In genomic region chr19:45075215-45076028, GRCh38 we compare ENCODE assay signal across 9 cellular contexts. TPM values are rescaled to one million over a fixed set of nuclear protein-coding genes. Genes with fewer than 3 reads are reported as not detected.
DNase-seq lines count a peak whose midpoint lies in the region; ATAC-seq and TF ChIP-seq lines count a peak whose summit lies in the region.
"Had no signal": no experiment of that assay in that cellular context is flagged by ENCODE, and none has a peak within 500 bp of the region (broad histone marks: within the 10 kb centered on the region; RNA-seq: fewer than 3 reads in every experiment).

No MANE protein-coding gene starts in this region.

- H3K27me3 Mint-ChIP-seq in activated B cell treated with CpG ODN at 0.5 μM for 24 hours: no peaks in the 10 kb centered on the region

- peak; percentile 65 for TF ChIP-seq POLR2A in GM15510 (IDR thresholded peaks at IDR 0.05; ENCODE audit: borderline replicate concordance, extremely low read depth, insufficient read length)

- peaks cover 56% of the 10 kb centered on the region for H3K4me1 Mint-ChIP-seq in activated B cell treated with CpG ODN at 0.5 μM for 24 hours

- H3K4me1 ChIP-seq in mucosa of rectum (ENCODE audit: control insufficient read depth in 2 of 2, insufficient read depth in 2 of 2, low read length in 2 of 2): peaks cover 31 to 34% of the 10 kb centered on the region in 2 donors
- peaks cover 36% of the 10 kb centered on the region for H3K4me1 ChIP-seq in upper lobe of right lung

- H3K27ac ChIP-seq in mucosa of rectum (ENCODE audit: low read depth in 2 of 2, low read length in 2 of 2) (peak overlapping the region; percentile 94 to 95), upper lobe of right lung (peak overlapping the region; percentile 78)

- no peaks in the 10 kb centered on the region for H3K9me3 Mint-ChIP-seq in activated B cell treated with CpG ODN at 0.5 μM for 24 hours

- TF ChIP-seq CTCF in AG04449 (IDR thresholded peaks at IDR 0.05; ENCODE audit: insufficient read depth, low read length, missing control alignments): no peak
- TF ChIP-seq CTCF in activated B cell treated with CpG ODN at 0.5 μM for 24 hours (IDR thresholded peaks at IDR 0.05): no peak
- no peak for TF ChIP-seq CTCF in upper lobe of right lung (IDR thresholded peaks at IDR 0.05)

- H3K27ac Mint-ChIP-seq in activated B cell treated with CpG ODN at 0.5 μM for 24 hours: peak overlapping the region; percentile 90

- peak overlapping the region; percentile 79 to 83 for H3K9ac ChIP-seq in mucosa of rectum (ENCODE audit: low read depth in 1 of 2, low read length in 2 of 2)

- H3K27me3 ChIP-seq in mucosa of rectum (ENCODE audit: control insufficient read depth in 2 of 2, insufficient read depth in 2 of 2, low read length in 2 of 2): no peaks in the 10 kb centered on the region
- H3K27me3 ChIP-seq in upper lobe of right lung: no peaks in the 10 kb centered on the region

- H3K4me3 Mint-ChIP-seq in activated B cell treated with CpG ODN at 0.5 μM for 24 hours: peak overlapping the region; percentile 93

- intact Hi-C loops in activated B cell treated with CpG ODN at 0.5 μM for 24 hours (cut with micrococcal nuclease): loop anchor here (1.0 to 10.0 kb wide), 9 partner anchors 16 to 789 kb away; partner anchors contain the start of genes BLOC1S3, CLASRP, FOXA3 and PPM1N
- intact Hi-C loops in upper lobe of right lung (cut with DNase I): no loop called here

- CTCF ChIA-PET in AG04449 (lab: Yijun Ruan, JAX): interaction anchor here (1.2 to 1.6 kb wide), 3 partner anchors 14 to 18 kb away, joined by 3 to 6 read pairs (median 3); no protein-coding TSS in a partner anchor
- CTCF ChIA-PET in activated B cell treated with CpG ODN at 0.5 μM for 24 hours (lab: Charles Lee): interaction anchor here (0.8 to 1.6 kb wide), 4 partner anchors 10 to 36 kb away, joined by 3 to 9 read pairs (median 4); no protein-coding TSS in a partner anchor

- H3K4me3 ChIP-seq in AG04449 (ENCODE audit: low read depth, low read length): peak overlapping the region; percentile 49
- peak overlapping the region; percentile 77 to 87 for H3K4me3 ChIP-seq in mucosa of rectum (ENCODE audit: low read length in 2 of 2)
- peak overlapping the region; percentile 61 for H3K4me3 ChIP-seq in upper lobe of right lung

- peaks cover 43% of the 10 kb centered on the region for H3K36me3 Mint-ChIP-seq in activated B cell treated with CpG ODN at 0.5 μM for 24 hours (ENCODE audit: low read depth)

- DNase-seq in AG04449 (ENCODE audit: low read depth, low spot score): no peak
- peak; percentile 40 for DNase-seq in NCI-H1048 (lab: John Stamatoyannopoulos, UW)
- DNase-seq in activated B cell treated with CpG ODN at 0.5 μM for 24 hours: peak; percentile 76
- peak; percentile 96 for DNase-seq in upper lobe of right lung

- H3K36me3 ChIP-seq in mucosa of rectum (ENCODE audit: control insufficient read depth in 2 of 2, insufficient read depth in 2 of 2, low read length in 2 of 2): peaks cover 16 to 18% of the 10 kb centered on the region in 2 donors
- H3K36me3 ChIP-seq in upper lobe of right lung: peaks cover 18% of the 10 kb centered on the region

- peak; percentile 66 for ATAC-seq in HG02678 (IDR thresholded peaks at IDR 0.05; ENCODE audit: unreplicated experiment)
- ATAC-seq in activated B cell treated with CpG ODN at 0.5 μM for 24 hours (ENCODE audit: low read depth): peak; percentile 74
- ATAC-seq in esophagus mucosa: peak; percentile 73
- ATAC-seq in upper lobe of right lung: peak; percentile 88

- POLR2A ChIA-PET in AG04449 (lab: Yijun Ruan, JAX) (no interaction called here), activated B cell treated with CpG ODN at 0.5 μM for 24 hours (lab: Charles Lee) (interaction anchor here (0.6 to 3.4 kb wide), 16 partner anchors 10 to 185 kb away, joined by 3 to 45 read pairs (median 4); partner anchors contain the start of genes BLOC1S3, CLPTM1, PPP1R37 and RELB)

- H3K9me3 ChIP-seq in mucosa of rectum (ENCODE audit: control insufficient read depth in 2 of 2, low read length in 2 of 2): no peaks in the 10 kb centered on the region
- H3K9me3 ChIP-seq in upper lobe of right lung: no peaks in the 10 kb centered on the region

RNA-seq across cellular contexts. Expression of gene ZNF296, which starts 0.9 kb away (rescaled TPM):
- 27.8 and 28.0 TPM in 2 replicates for total RNA-seq in activated B cell treated with CpG ODN at 0.5 μM for 24 hours
- 8.1 TPM for total RNA-seq in esophagus mucosa
- 1.7 TPM for total RNA-seq in upper lobe of right lung
- total RNA-seq: LHCN-M2 had no signal

RNA-seq across cellular contexts. Expression of gene GEMIN7, which starts 3.6 kb away (rescaled TPM):
- total RNA-seq in activated B cell treated with CpG ODN at 0.5 μM for 24 hours (37.0 and 38.7 TPM in 2 replicates), esophagus mucosa (18.7 TPM), upper lobe of right lung (14.9 TPM)

RNA-seq across cellular contexts. Expression of gene PPP1R37, which starts 17.6 kb away (rescaled TPM):
- 18.8 and 27.2 TPM in 2 replicates for total RNA-seq in activated B cell treated with CpG ODN at 0.5 μM for 24 hours
- 24.2 TPM for total RNA-seq in esophagus mucosa
- 31.1 TPM for total RNA-seq in upper lobe of right lung

RNA-seq across cellular contexts. Expression of gene CLASRP, which starts 36.6 kb away (rescaled TPM):
- total RNA-seq in activated B cell treated with CpG ODN at 0.5 μM for 24 hours (133 and 172 TPM in 2 replicates), esophagus mucosa (30.8 TPM), upper lobe of right lung (83.7 TPM)
